ENCODE assay signal across 8 cellular contexts in genomic region chr10:73848821-73849489, GRCh38. TPM values are rescaled to one million over a fixed set of nuclear protein-coding genes. Genes with fewer than 3 reads are reported as not detected.
DNase-seq lines count a peak whose midpoint lies in the region; ATAC-seq and TF ChIP-seq lines count a peak whose summit lies in the region.

No MANE protein-coding gene starts in this region.

- H3K27ac Mint-ChIP-seq in MCF 10A (ENCODE audit: low read depth, unreplicated experiment), result no peak overlapping the region

- DNase-seq in SHP77 (lab: John Stamatoyannopoulos, UW), result peak; percentile 13 to 31
- DNase-seq in SHP77 treated with DMSO at 0.1 percent for 48 hours (lab: John Stamatoyannopoulos, UW), result no peak
- peak; percentile 18 for DNase-seq in NCI-H2107 (lab: John Stamatoyannopoulos, UW)
- DNase-seq in MCF 10A (ENCODE audit: unreplicated experiment), result peak; percentile 79
- DNase-seq in islet precursor cell, result peak; percentile 90
- peak; percentile 80 to 89 for DNase-seq in stimulated activated CD4-positive, alpha-beta T cell treated with anti-CD3 and anti-CD28 coated beads, Interleukin-15, amount 100 ng/mL, for 1 hour (ENCODE audit: low read depth in 1 of 2, low spot score in 1 of 2)

- POLR2A ChIA-PET in MCF 10A (lab: Yijun Ruan, JAX), result interaction anchor here (0.6 to 1.9 kb wide), 4 partner anchors 29 to 101 kb away, joined by 3 to 11 read pairs (median 4); no protein-coding TSS in a partner anchor

- TF ChIP-seq CTCF in WI38 (IDR thresholded peaks at IDR 0.05; ENCODE audit: low read depth, low read length) (peak; percentile 98), MCF 10A (IDR thresholded peaks at IDR 0.05; ENCODE audit: unreplicated experiment) (peak; percentile 98)

- no peak overlapping the region for H3K4me3 ChIP-seq in WI38 (ENCODE audit: low read depth, low read length)

- CTCF ChIA-PET in MCF 10A (lab: Yijun Ruan, JAX), result interaction anchor here (0.6 to 9.1 kb wide), 35 partner anchors 8 to 1308 kb away, joined by 3 to 98 read pairs (median 5); partner anchors contain the start of gene CAMK2G

- BruUV-seq in MCF 10A (replicated peaks; lab: Mats Ljungman, UMichigan), result no TSS peak

- no peak overlapping the region for H3K4me3 Mint-ChIP-seq in MCF 10A (ENCODE audit: unreplicated experiment)

- no peaks in the 10 kb centered on the region for H3K9me3 Mint-ChIP-seq in MCF 10A (ENCODE audit: unreplicated experiment)

- H3K27me3 Mint-ChIP-seq in MCF 10A (ENCODE audit: insufficient read depth, unreplicated experiment), result no peaks in the 10 kb centered on the region

- no peaks in the 10 kb centered on the region for H3K4me1 Mint-ChIP-seq in MCF 10A (ENCODE audit: insufficient read depth, unreplicated experiment)

- intact Hi-C loops in MCF 10A (cut with micrococcal nuclease), result loop anchor here (1.0 kb wide), 2 partner anchors 30 to 91 kb away; no protein-coding TSS in a partner anchor

- peaks cover 35% of the 10 kb centered on the region for H3K36me3 Mint-ChIP-seq in MCF 10A (ENCODE audit: insufficient read depth, unreplicated experiment)

- peak; percentile 83 for ATAC-seq in HG02938 (IDR thresholded peaks at IDR 0.05; ENCODE audit: unreplicated experiment)

RNA-seq across cellular contexts. Expression of gene CAMK2G, which starts 25.4 kb away (rescaled TPM):
- 10.9 and 13.7 TPM in 2 replicates for total RNA-seq in MCF 10A (2022)

RNA-seq across cellular contexts. Expression of gene NDST2, which starts 37.6 kb away (rescaled TPM):
- 22.9 and 25.2 TPM in 2 replicates for total RNA-seq in MCF 10A (2022)
